In the genomic region with DNA sequence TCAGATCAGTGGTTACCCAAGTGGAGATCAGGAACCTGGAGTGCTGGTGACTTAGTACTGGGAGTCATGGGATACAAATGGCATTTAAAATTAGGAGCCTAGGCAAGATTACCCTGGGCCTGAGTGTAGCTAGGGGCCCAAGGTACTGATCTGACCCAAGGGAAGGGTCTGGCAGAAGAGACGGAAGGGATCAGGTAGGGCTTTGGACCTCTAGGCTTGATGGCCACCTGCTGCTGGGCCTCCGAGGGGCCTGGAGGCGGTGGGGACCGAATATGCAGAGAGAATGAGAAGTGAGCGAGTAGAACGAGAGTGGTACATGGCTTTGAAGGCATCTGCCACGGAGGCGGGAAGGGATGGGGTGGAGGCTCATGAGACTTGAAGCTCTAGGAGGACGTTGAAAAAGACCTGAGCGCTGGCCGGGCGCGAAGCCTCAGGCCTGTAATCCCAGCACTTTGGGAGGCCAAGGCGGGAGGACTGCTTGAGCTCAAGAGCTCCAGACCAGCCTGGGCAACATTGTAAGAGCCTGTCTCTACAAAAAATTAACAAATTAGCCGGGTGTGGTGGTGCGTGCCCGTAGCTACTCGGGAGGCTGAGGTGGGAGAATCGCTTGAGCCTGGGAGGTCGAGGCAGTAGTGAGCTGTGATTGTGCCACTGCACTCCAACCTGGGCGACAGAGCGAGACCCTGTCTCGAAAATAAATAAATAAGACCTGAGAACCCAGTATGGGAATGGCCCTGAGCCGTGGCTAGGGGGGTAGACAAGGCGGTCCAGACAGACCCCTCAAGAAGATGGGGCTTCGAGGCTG, we compare ENCODE assay signal across 8 cellular contexts. TPM values are rescaled to one million over a fixed set of nuclear protein-coding genes. Genes with fewer than 3 reads are reported as not detected.
DNase-seq lines count a peak whose midpoint lies in the region; ATAC-seq and TF ChIP-seq lines count a peak whose summit lies in the region.

No MANE protein-coding gene starts in this region.

- WGBS in liver = 73% methylated on average over 26 of the region's 26 CpGs
- 71 to 76% methylated on average over 26 of the region's 26 CpGs for WGBS in tibial nerve, 2 donors

- no peak for ATAC-seq in HG02884 (IDR thresholded peaks at IDR 0.05; ENCODE audit: unreplicated experiment)

- peaks cover 33% of the 10 kb centered on the region for H3K4me1 Mint-ChIP-seq in activated T-cell treated with anti-CD3 and anti-CD28 coated beads, Interleukin-2, amount 50 U/mL, for 24 hours (ENCODE audit: low read depth)

- H3K9me3 ChIP-seq in liver (ENCODE audit: control insufficient read depth in 4 of 4, low read length in 3 of 4) (no peaks in the 10 kb centered on the region), tibial nerve (no peaks in the 10 kb centered on the region)

- H3K4me1 ChIP-seq in liver (ENCODE audit: control insufficient read depth in 4 of 4, insufficient read depth in 4 of 4, low read length in 3 of 4) (peaks cover 0 to 9% (median under 1%) of the 10 kb centered on the region in 4 donors), tibial nerve (peaks cover 0 to 21% (median 9%) of the 10 kb centered on the region in 4 donors)

- H3K27me3 ChIP-seq in liver (ENCODE audit: control insufficient read depth in 4 of 4, insufficient read depth in 4 of 4, low read length in 3 of 4) (no peaks in the 10 kb centered on the region), tibial nerve (no peaks in the 10 kb centered on the region)

- peak overlapping the region; percentile 54 to 64 (median 60) for H3K4me3 ChIP-seq in liver (ENCODE audit: low read depth in 1 of 3, low read length in 3 of 3)
- peak overlapping the region; percentile 58 to 80 (median 68) for H3K4me3 ChIP-seq in tibial nerve

- TF ChIP-seq RAD21 in liver (IDR thresholded peaks at IDR 0.05) = no peak

- H3K27ac ChIP-seq in angular gyrus (ENCODE audit: low read depth, low read length) = peak overlapping the region; percentile 92
- H3K27ac ChIP-seq in liver (ENCODE audit: low read depth in 1 of 2, low read length in 2 of 2) = peak overlapping the region; percentile 94 to 95
- peak overlapping the region; percentile 64 to 93 (median 89) for H3K27ac ChIP-seq in tibial nerve

- no peak for TF ChIP-seq EP300 in tibial nerve (IDR thresholded peaks at IDR 0.05)

- TF ChIP-seq CTCF in liver (IDR thresholded peaks at IDR 0.05; ENCODE audit: low read depth, low read length, missing input control) (no peak), tibial nerve (IDR thresholded peaks at IDR 0.05) (no peak)

- no peaks in the 10 kb centered on the region for H3K27me3 Mint-ChIP-seq in activated T-cell treated with anti-CD3 and anti-CD28 coated beads, Interleukin-2, amount 50 U/mL, for 24 hours

- H3K27ac Mint-ChIP-seq in activated T-cell treated with anti-CD3 and anti-CD28 coated beads, Interleukin-2, amount 50 U/mL, for 24 hours = peak overlapping the region; percentile 99

- H3K9me3 Mint-ChIP-seq in activated T-cell treated with anti-CD3 and anti-CD28 coated beads, Interleukin-2, amount 50 U/mL, for 24 hours = no peaks in the 10 kb centered on the region

- no peak overlapping the region for H3K9ac ChIP-seq in liver (ENCODE audit: low read depth in 1 of 2, low read length in 2 of 2)

- peaks cover 19% of the 10 kb centered on the region for H3K36me3 Mint-ChIP-seq in activated T-cell treated with anti-CD3 and anti-CD28 coated beads, Interleukin-2, amount 50 U/mL, for 24 hours (ENCODE audit: low read depth)

- no peak for DNase-seq in activated T-cell treated with anti-CD3 and anti-CD28 coated beads, Interleukin-2, amount 50 U/mL, for 24 hours
- DNase-seq in activated T-cell treated with anti-CD3 and anti-CD28 coated beads for 4 hours (no peak), tibial nerve (ENCODE audit: low spot score in 2 of 2) (no peak), NCI-H2107 treated with DMSO at 0.1 percent for 48 hours (lab: John Stamatoyannopoulos, UW; ENCODE audit: unreplicated experiment) (no peak), NOMO-1 treated with dmso at 0.1 percent for 144 hours (lab: John Stamatoyannopoulos, UW; ENCODE audit: unreplicated experiment) (no peak)

- TF ChIP-seq POLR2A in tibial nerve (IDR thresholded peaks at IDR 0.05) = no peak

- H3K36me3 ChIP-seq in liver (ENCODE audit: control insufficient read depth in 4 of 4, insufficient read depth in 3 of 4, low read depth in 1 of 4, low read length in 3 of 4) = no peaks in the 10 kb centered on the region
- H3K36me3 ChIP-seq in tibial nerve = peaks cover 0 to 10% (median 0%) of the 10 kb centered on the region in 3 donors

- peak overlapping the region; percentile 100 for H3K4me3 Mint-ChIP-seq in activated T-cell treated with anti-CD3 and anti-CD28 coated beads, Interleukin-2, amount 50 U/mL, for 24 hours

TF ChIP-seq in liver, 16 proteins besides CTCF, POLR2A, EP300 and RAD21:
- TF ChIP-seq SP1 (IDR thresholded peaks at IDR 0.05) (no peak), GABPA (IDR thresholded peaks at IDR 0.05 in 1 of 2, conservative IDR thresholded peaks at IDR 0.05 in 1 of 2) (no peak)

RNA-seq across cellular contexts. Expression of gene PPIL2, which starts 0.6 kb away (rescaled TPM):
- total RNA-seq in liver = 10 to 100 TPM; 19.5 to 26.7 TPM
- polyA plus RNA-seq in liver = 10 to 100 TPM; 12.4 to 15.5 TPM
- total RNA-seq in tibial nerve = 10 to 100 TPM; 29.1 to 42.3 (median 31.5) TPM

RNA-seq across cellular contexts. Expression of gene SDF2L1, which starts 23.1 kb away (rescaled TPM):
- total RNA-seq in liver = 100 to 1,000 TPM in 1 of 2 donors, 10 to 100 TPM in 1; 44.8 to 121 TPM
- polyA plus RNA-seq in liver = 100 to 1,000 TPM in 1 of 2 donors, 10 to 100 TPM in 1; 36.3 to 173 TPM
- total RNA-seq in tibial nerve = 10 to 100 TPM; 11.4 to 62.7 (median 31.5) TPM

RNA-seq across cellular contexts. Expression of gene CCDC116, which starts 32.7 kb away (rescaled TPM):
- total RNA-seq in liver (under 1 TPM; 0.05 to 0.08 TPM), tibial nerve (1 to 10 TPM in 1 of 4 donors, under 1 TPM in 3; 0.22 to 2.0 (median 0.36) TPM)
- under 1 TPM in 1 of 2 donors, not detected in 1; 0.05 TPM for polyA plus RNA-seq in liver

RNA-seq across cellular contexts. Expression of gene YDJC, which starts 35.4 kb away (rescaled TPM):
- total RNA-seq in liver = 1 to 10 TPM; 8.0 to 8.5 TPM
- 10 to 100 TPM in 1 of 2 donors, 1 to 10 TPM in 1; 8.0 to 18.7 TPM for polyA plus RNA-seq in liver
- 10 to 100 TPM; 28.0 to 61.2 (median 36.0) TPM for total RNA-seq in tibial nerve
